22 cellular contexts compared by ENCODE assay signal in the genomic region with DNA sequence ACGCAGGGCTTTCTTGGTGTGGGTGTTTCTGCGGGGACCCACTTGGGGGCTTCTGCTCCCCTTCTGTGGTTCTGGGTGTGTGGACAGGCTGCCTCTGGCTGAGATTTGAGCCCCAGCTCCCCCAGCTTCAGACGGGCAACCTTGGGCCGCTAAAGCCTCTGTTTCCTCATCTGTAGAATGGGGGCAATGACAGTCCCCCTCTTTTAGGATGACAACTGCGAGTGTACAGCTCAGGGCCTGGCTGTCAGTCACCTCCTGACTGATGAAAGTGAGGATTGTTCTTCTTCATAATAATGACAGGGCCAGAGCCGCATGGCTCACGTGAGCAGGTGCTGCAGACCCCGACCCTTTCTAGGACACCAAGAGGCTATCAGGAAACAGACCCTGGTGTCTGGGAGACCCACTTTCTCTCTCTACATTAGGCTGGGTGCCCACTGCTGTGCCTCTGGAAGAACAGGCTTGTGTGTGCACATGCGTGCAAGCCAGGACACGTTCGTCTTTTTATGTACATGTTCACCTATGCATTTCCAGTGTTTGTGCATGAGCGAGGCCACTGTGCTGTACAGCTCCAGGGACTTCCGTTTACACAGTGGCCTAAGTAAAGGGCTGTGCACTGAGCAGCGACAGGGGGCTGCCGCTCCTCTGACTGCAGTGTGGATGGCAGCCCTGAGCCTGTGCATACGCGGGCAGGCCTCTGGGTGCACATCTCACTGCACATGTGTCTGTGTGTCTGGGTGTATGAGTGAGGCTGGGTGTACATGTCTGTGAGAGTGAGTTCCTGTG. TPM values are rescaled to one million over a fixed set of nuclear protein-coding genes. Genes with fewer than 3 reads are reported as not detected.
"Had no signal": no experiment of that assay in that cellular context is flagged by ENCODE, and none has a peak within 500 bp of the region (broad histone marks: within the 10 kb centered on the region; RNA-seq: fewer than 3 reads in every experiment).

No MANE protein-coding gene starts in this region.

- H3K27me3 Mint-ChIP-seq: activated naive CD8-positive, alpha-beta T cell; T-cell had no signal

- H3K4me1 ChIP-seq: parathyroid adenoma had no signal

- H3K4me3 ChIP-seq: body of pancreas, dorsolateral prefrontal cortex, mucosa of descending colon, stomach had no signal

- H3K4me1 Mint-ChIP-seq: endodermal cell had no signal

- H3K36me3 Mint-ChIP-seq: stimulated activated effector memory CD8-positive, alpha-beta T cell treated with anti-CD3 and anti-CD28 coated beads, Interleukin-12 subunit alpha, Interleukin-12 subunit beta, amount 100 ng/mL, for 72 hours; T-cell; type B pancreatic cell had no signal

- H3K27ac ChIP-seq: body of pancreas, dorsolateral prefrontal cortex, parathyroid adenoma, stomach had no signal

- H2AFZ ChIP-seq: parathyroid adenoma had no signal

- ATAC-seq: body of pancreas; left cardiac atrium; mucosa of descending colon; naive thymus-derived CD4-positive, alpha-beta T cell; sciatic nerve; stimulated activated effector memory CD8-positive, alpha-beta T cell treated with anti-CD3 and anti-CD28 coated beads, Interleukin-12 subunit alpha, Interleukin-12 subunit beta, amount 100 ng/mL, for 72 hours; T-cell had no signal

- H3K9ac ChIP-seq: parathyroid adenoma had no signal

- H3K79me2 ChIP-seq: parathyroid adenoma had no signal

- H3K27me3 ChIP-seq: body of pancreas, dorsolateral prefrontal cortex had no signal

- H3K4me3 Mint-ChIP-seq: activated naive CD8-positive, alpha-beta T cell; endodermal cell; naive thymus-derived CD4-positive, alpha-beta T cell; stimulated activated effector memory CD8-positive, alpha-beta T cell treated with anti-CD3 and anti-CD28 coated beads, Interleukin-12 subunit alpha, Interleukin-12 subunit beta, amount 100 ng/mL, for 72 hours; T-cell; type B pancreatic cell had no signal

- H3K27ac Mint-ChIP-seq: activated naive CD8-positive, alpha-beta T cell; endodermal cell; stimulated activated effector memory CD8-positive, alpha-beta T cell treated with anti-CD3 and anti-CD28 coated beads, Interleukin-12 subunit alpha, Interleukin-12 subunit beta, amount 100 ng/mL, for 72 hours; T-cell; type B pancreatic cell had no signal

- H3K36me3 ChIP-seq: stomach had no signal

- DNase-seq: activated CD4-positive, alpha-beta T cell treated with anti-CD3 and anti-CD28 coated beads, Interleukin-2, amount 50 U/mL, for 4 hours; activated CD4-positive, CD25-positive, alpha-beta regulatory T cell treated with anti-CD3 and anti-CD28 coated beads, Interleukin-2, amount 50 U/mL, for 72 hours; body of pancreas; central memory CD4-positive, alpha-beta T cell; dorsolateral prefrontal cortex; endodermal cell; foreskin melanocyte; glutamatergic neuron; hippocampal formation; left cardiac atrium; mesenchymal stem cell; naive thymus-derived CD4-positive, alpha-beta T cell; stimulated activated CD4-positive, alpha-beta T cell treated with anti-CD3 and anti-CD28 coated beads, Interleukin-4, amount 100 ng/mL, for 24 hours; stomach; T-cell; T1000 had no signal

- H3K9me3 ChIP-seq: body of pancreas, mucosa of descending colon, stomach had no signal

- H3K9me3 Mint-ChIP-seq: endodermal cell; naive thymus-derived CD4-positive, alpha-beta T cell; stimulated activated effector memory CD8-positive, alpha-beta T cell treated with anti-CD3 and anti-CD28 coated beads, Interleukin-12 subunit alpha, Interleukin-12 subunit beta, amount 100 ng/mL, for 72 hours; T-cell; type B pancreatic cell had no signal

RNA-seq across cellular contexts. Expression of gene SPNS3, which starts 4.6 kb away (rescaled TPM):
- total RNA-seq: body of pancreas, endodermal cell had no signal
